In genomic region chr20:3041818-3042504, GRCh38 we compare ENCODE assay signal across 12 cellular contexts. TPM values are rescaled to one million over a fixed set of nuclear protein-coding genes. Genes with fewer than 3 reads are reported as not detected.
DNase-seq lines count a peak whose midpoint lies in the region; ATAC-seq and TF ChIP-seq lines count a peak whose summit lies in the region.
"Had no signal": no experiment of that assay in that cellular context is flagged by ENCODE, and none has a peak within 500 bp of the region (broad histone marks: within the 10 kb centered on the region; RNA-seq: fewer than 3 reads in every experiment).

No MANE protein-coding gene starts in this region.

- peak overlapping the region; percentile 29 for H3K4me3 ChIP-seq in AG04450 (ENCODE audit: low read depth, low read length)
- peak overlapping the region; percentile 9 for H3K4me3 ChIP-seq in coronary artery
- H3K4me3 ChIP-seq: smooth muscle cell had no signal

- H3K27me3 ChIP-seq in AG04450 (ENCODE audit: control insufficient read depth, insufficient read depth, low read length), result no peaks in the 10 kb centered on the region

- peak overlapping the region in 1 of 4 donors; percentile 77 for H3K4me3 Mint-ChIP-seq in IgD-negative memory B cell
- H3K4me3 Mint-ChIP-seq: activated B cell treated with CpG ODN at 0.5 μM for 24 hours had no signal

- no peaks in the 10 kb centered on the region for H3K36me3 Mint-ChIP-seq in IgD-negative memory B cell

- H3K4me1 Mint-ChIP-seq in IgD-negative memory B cell, result peaks cover 6 to 11% (median 9%) of the 10 kb centered on the region in 3 donors

- DNase-seq in AG04450 (ENCODE audit: low read depth, low spot score), result no peak
- DNase-seq in coronary artery (ENCODE audit: low spot score), result no peak
- DNase-seq in middle frontal gyrus (ENCODE audit: extremely low spot score, low spot score), result peak; percentile 3
- no peak for DNase-seq in stimulated activated CD4-positive, alpha-beta T cell treated with anti-CD3 and anti-CD28 coated beads, Interleukin-15, amount 100 ng/mL, for 24 hours
- no peak for DNase-seq in stimulated activated naive CD4-positive, alpha-beta T cell treated with Interleukin-2 at 50 U/mL for 16 hours (lab: John Stamatoyannopoulos, UW)
- DNase-seq: activated B cell treated with CpG ODN at 0.5 μM for 24 hours, HCEC 1CT had no signal

- H3K27ac Mint-ChIP-seq in IgD-negative memory B cell, result peak overlapping the region in 2 of 3 donors; percentile 53 to 62
- H3K27ac Mint-ChIP-seq: activated B cell treated with CpG ODN at 0.5 μM for 24 hours had no signal

- TF ChIP-seq CTCF in AG04450 (IDR thresholded peaks at IDR 0.05; ENCODE audit: low read depth, low read length), result no peak
- TF ChIP-seq CTCF in coronary artery (IDR thresholded peaks at IDR 0.05), result no peak

- H3K9me3 Mint-ChIP-seq in IgD-negative memory B cell, result no peaks in the 10 kb centered on the region
- H3K9me3 Mint-ChIP-seq: activated B cell treated with CpG ODN at 0.5 μM for 24 hours had no signal

- H3K27me3 Mint-ChIP-seq in IgD-negative memory B cell, result no peaks in the 10 kb centered on the region
- H3K27me3 Mint-ChIP-seq: activated B cell treated with CpG ODN at 0.5 μM for 24 hours had no signal

- H3K9me3 ChIP-seq in AG04450 (ENCODE audit: control insufficient read depth, insufficient read depth, low read length), result no peaks in the 10 kb centered on the region; the same call in 1 of the 2 replicates

- POLR2A ChIA-PET in AG04450 (lab: Yijun Ruan, JAX), result interaction anchor here (0.5 to 0.6 kb wide), 2 partner anchors 10 to 71 kb away, joined by 5 to 7 read pairs; no protein-coding TSS in a partner anchor

- ATAC-seq in GM21786 (IDR thresholded peaks at IDR 0.05; ENCODE audit: unreplicated experiment), result no peak
- no peak for ATAC-seq in GM18868 (IDR thresholded peaks at IDR 0.05; ENCODE audit: unreplicated experiment)

- CTCF ChIA-PET in AG04450 (lab: Charles Lee), result interaction anchor here (0.6 to 2.6 kb wide), 5 partner anchors 11 to 613 kb away, joined by 3 to 15 read pairs (median 5); no protein-coding TSS in a partner anchor

- peak overlapping the region; percentile 21 for H3K27ac ChIP-seq in AG04450 (ENCODE audit: low read depth, low read length)
- peak overlapping the region; percentile 65 to 94 for H3K27ac ChIP-seq in coronary artery
- H3K27ac ChIP-seq: epithelial cell of prostate had no signal

RNA-seq across cellular contexts. Expression of gene GNRH2, which starts 1.5 kb away (rescaled TPM):
- polyA plus RNA-seq in AG04450 (2011; rRNA removed) (not detected in 2 replicates), IgD-negative memory B cell (not detected)
- polyA minus RNA-seq in AG04450 (2011; rRNA and poly(A)+ RNA removed), result 0.61 TPM in 1 of 2 replicates, not detected in the other
- polyA plus RNA-seq: smooth muscle cell had no signal

RNA-seq across cellular contexts. Expression of gene MRPS26, which starts 3.9 kb away (rescaled TPM):
- polyA plus RNA-seq in AG04450 (2011; rRNA removed) (22.8 and 27.2 TPM in 2 replicates), IgD-negative memory B cell (84.4 TPM)
- 9.1 and 12.0 TPM in 2 replicates for polyA minus RNA-seq in AG04450 (2011; rRNA and poly(A)+ RNA removed)

RNA-seq across cellular contexts. Expression of gene OXT, which starts 29.5 kb away (rescaled TPM):
- polyA plus RNA-seq in AG04450 (2011; rRNA removed), result not detected in 2 replicates
- polyA minus RNA-seq in AG04450 (2011; rRNA and poly(A)+ RNA removed), result not detected in 2 replicates
- 0.59 TPM for polyA plus RNA-seq in IgD-negative memory B cell

RNA-seq across cellular contexts. Expression of gene AVP, which starts 42.6 kb away (rescaled TPM):
- polyA plus RNA-seq in AG04450 (2011; rRNA removed), result not detected in 2 replicates
- not detected in 2 replicates for polyA minus RNA-seq in AG04450 (2011; rRNA and poly(A)+ RNA removed)
- polyA plus RNA-seq in IgD-negative memory B cell, result not detected
- polyA plus RNA-seq: smooth muscle cell had no signal
